In the genomic region with DNA sequence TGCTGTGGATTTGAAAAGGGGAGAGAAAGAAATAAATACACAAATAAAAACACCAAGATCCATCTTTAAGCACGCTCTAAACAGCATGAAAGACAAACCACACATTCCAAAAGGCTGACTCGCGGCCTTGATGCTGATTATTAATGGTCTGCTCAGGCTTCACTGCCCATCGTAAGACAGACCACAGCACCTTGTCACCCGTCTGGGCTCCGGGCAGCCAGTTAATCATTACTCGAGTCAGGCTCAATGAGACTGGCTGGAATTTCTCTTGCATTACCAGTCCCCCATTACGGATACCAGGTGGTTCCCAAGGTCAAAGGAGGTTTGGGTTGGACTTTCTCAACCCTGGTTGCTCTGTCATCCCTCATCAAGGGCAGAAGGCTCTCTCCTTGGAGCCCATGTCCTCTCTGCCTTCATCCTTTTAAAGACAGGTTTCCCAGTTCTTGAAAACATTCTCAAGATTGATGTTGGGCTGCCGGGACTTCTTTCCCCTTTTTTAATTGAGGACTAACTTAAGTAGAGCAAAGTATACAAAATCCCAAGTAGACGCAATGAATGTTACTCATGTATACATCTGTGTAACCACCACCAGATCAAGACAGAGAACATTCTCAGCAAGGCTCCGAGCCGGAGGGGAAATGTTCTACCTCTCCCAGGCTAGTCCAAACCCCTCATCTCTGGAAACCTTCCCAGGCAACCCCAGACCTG, we compare ENCODE assay signal across 1 cellular context.
TF ChIP-seq lines count a peak whose summit lies in the region.

No MANE protein-coding gene starts in this region.

TF ChIP-seq in WTC11, 78 proteins besides CTCF, POLR2A, EP300 and RAD21 (continued from another document):
- TF ChIP-seq ATF6 (CRISPR knock-in tag; IDR thresholded peaks at IDR 0.05) (no peak), RORB (CRISPR knock-in tag; IDR thresholded peaks at IDR 0.05) (no peak)
